Comparison of ENCODE assay signal across 8 cellular contexts in genomic region chr2:133886735-133887675, GRCh38.
A peak's percentile ranks its signal among the peaks of the same experiment; 100 is the strongest.
DNase-seq lines count a peak whose midpoint lies in the region; ATAC-seq lines count a peak whose summit lies in the region.

No MANE protein-coding gene starts in this region.

- peak; percentile 82 for ATAC-seq in HG02852 (IDR thresholded peaks at IDR 0.05; ENCODE audit: unreplicated experiment)
- ATAC-seq in left colon: peak; percentile 77

- DNase-seq in DMS53 (lab: John Stamatoyannopoulos, UW) (peak; percentile 63), DMS53 treated with DMSO at 0.1 percent for 48 hours (lab: John Stamatoyannopoulos, UW; ENCODE audit: unreplicated experiment) (no peak), NCI-H2107 (lab: John Stamatoyannopoulos, UW) (peak; percentile 7), UCSD-AML1 (lab: John Stamatoyannopoulos, UW; ENCODE audit: unreplicated experiment) (peak; percentile 44), cerebellum (ENCODE audit: low spot score) (peak; percentile 88), left colon (peak; percentile 39 to 70)
- peak; percentile 44 for DNase-seq in stimulated activated CD4-positive, alpha-beta T cell treated with anti-CD3 and anti-CD28 coated beads, Interleukin-4, amount 100 ng/mL, for 24 hours

- intact Hi-C loops in left colon (cut with DNase I, micrococcal nuclease): no loop called here
